In genomic region chr16:29816694-29817441, GRCh38 we compare ENCODE assay signal across 8 cellular contexts. TPM values are rescaled to one million over a fixed set of nuclear protein-coding genes. Genes with fewer than 3 reads are reported as not detected.
DNase-seq lines count a peak whose midpoint lies in the region; ATAC-seq and TF ChIP-seq lines count a peak whose summit lies in the region.

No MANE protein-coding gene starts in this region.

- H3K4me1 Mint-ChIP-seq in neural crest cell, result peaks cover 70% of the 10 kb centered on the region

- peak; percentile 1 for ATAC-seq in HG03025 (IDR thresholded peaks at IDR 0.05; ENCODE audit: low FRiP score, unreplicated experiment)

- H3K36me3 Mint-ChIP-seq in neural crest cell (ENCODE audit: low read depth), result peaks cover 11% of the 10 kb centered on the region

- H3K27ac Mint-ChIP-seq in neural crest cell (ENCODE audit: unreplicated experiment), result peak overlapping the region; percentile 29

- peaks cover 4% of the 10 kb centered on the region for H3K27me3 Mint-ChIP-seq in neural crest cell (ENCODE audit: low read depth)

- H3K27ac ChIP-seq in 22Rv1, result peak overlapping the region; percentile 100

- peak overlapping the region; percentile 96 for H3K4me3 Mint-ChIP-seq in neural crest cell

- TF ChIP-seq CTCF in 22Rv1 (IDR thresholded peaks at IDR 0.05) (no peak), GM12865 (IDR thresholded peaks at IDR 0.05; ENCODE audit: insufficient read depth, low read depth, low read length, missing control alignments) (peak; percentile 29), fibroblast of the aortic adventitia (IDR thresholded peaks at IDR 0.05; ENCODE audit: insufficient read depth, low read length) (peak; percentile 40), neural crest cell (conservative IDR thresholded peaks at IDR 0.05) (peak; percentile 16)

- H3K9me3 Mint-ChIP-seq in neural crest cell, result no peaks in the 10 kb centered on the region

- H3K4me3 ChIP-seq in GM12865 (ENCODE audit: low read depth, low read length), result peak overlapping the region; percentile 90
- H3K4me3 ChIP-seq in fibroblast of the aortic adventitia (ENCODE audit: low read depth, low read length), result peak overlapping the region; percentile 86

- peak; percentile 78 for DNase-seq in GM12865 (ENCODE audit: low read depth)
- peak; percentile 86 for DNase-seq in NCI-H69 (lab: John Stamatoyannopoulos, UW)
- DNase-seq in activated T-cell treated with anti-CD3 and anti-CD28 coated beads, Interleukin-2, amount 50 U/mL, for 48 hours, result peak; percentile 79 to 85
- peak; percentile 58 for DNase-seq in fibroblast of the aortic adventitia (ENCODE audit: low read depth)
- peak; percentile 42 for DNase-seq in neural crest cell (ENCODE audit: low read depth, low spot score)
- DNase-seq in NCI-H1694 (lab: John Stamatoyannopoulos, UW), result no peak

RNA-seq across cellular contexts. Expression of gene PAGR1, which starts 0.9 kb away (rescaled TPM):
- 23.4 and 61.2 TPM in 2 replicates for total RNA-seq in fibroblast of the aortic adventitia (ENCODE audit: low replicate concordance)
- 47.6 and 48.4 TPM in 2 replicates for total RNA-seq in neural crest cell

RNA-seq across cellular contexts. Expression of gene MVP, which starts 3.4 kb away (rescaled TPM):
- 202 and 275 TPM in 2 replicates for total RNA-seq in fibroblast of the aortic adventitia (ENCODE audit: low replicate concordance)
- total RNA-seq in neural crest cell, result 1.6 and 2.1 TPM in 2 replicates

RNA-seq across cellular contexts. Expression of gene PRRT2, which starts 4.9 kb away (rescaled TPM):
- total RNA-seq in fibroblast of the aortic adventitia (ENCODE audit: low replicate concordance) (7.7 and 32.0 TPM in 2 replicates), neural crest cell (18.6 and 21.2 TPM in 2 replicates)

RNA-seq across cellular contexts. Expression of gene MAZ, which starts 10.5 kb away (rescaled TPM):
- total RNA-seq in fibroblast of the aortic adventitia (ENCODE audit: low replicate concordance) (74.0 and 159 TPM in 2 replicates), neural crest cell (605 and 635 TPM in 2 replicates)

RNA-seq across cellular contexts. Expression of gene KIF22, which starts 26.3 kb away (rescaled TPM):
- total RNA-seq in fibroblast of the aortic adventitia (ENCODE audit: low replicate concordance) (7.2 and 52.4 TPM in 2 replicates), neural crest cell (162 and 173 TPM in 2 replicates)

Comparison
In these comparisons a context has a peak if more than half of its experiments do, and no peak if none do; other contexts are left out.
1. RNA of gene MVP, which starts 3.4 kb away (total RNA-seq): 202 to 275 TPM in fibroblast of the aortic adventitia; 1.6 to 2.1 TPM in neural crest cell; every median in the first group is over 10 times any median in the second.